In genomic region chrX:40663880-40664630, GRCh38 we compare ENCODE assay signal across 11 cellular contexts. TPM values are rescaled to one million over a fixed set of nuclear protein-coding genes. Genes with fewer than 3 reads are reported as not detected.
DNase-seq lines count a peak whose midpoint lies in the region; ATAC-seq and TF ChIP-seq lines count a peak whose summit lies in the region.
"Had no signal": no experiment of that assay in that cellular context is flagged by ENCODE, and none has a peak within 500 bp of the region (broad histone marks: within the 10 kb centered on the region; RNA-seq: fewer than 3 reads in every experiment).

No MANE protein-coding gene starts in this region.

- peaks cover 18% of the 10 kb centered on the region for H3K36me3 ChIP-seq in CD4-positive, alpha-beta memory T cell (ENCODE audit: insufficient read depth, low read length)
- H3K36me3 ChIP-seq in Loucy (ENCODE audit: insufficient read depth, low read length) (peaks cover 55% of the 10 kb centered on the region; the same call in 1 of the 2 replicates), endodermal cell (ENCODE audit: control insufficient read depth, insufficient read depth, low read length) (peaks cover 59% of the 10 kb centered on the region), vagina (peaks cover 0 to 26% of the 10 kb centered on the region in 2 donors)

- H3K27me3 ChIP-seq in CD4-positive, alpha-beta memory T cell (ENCODE audit: insufficient read depth, low read length), result no peaks in the 10 kb centered on the region
- no peaks in the 10 kb centered on the region for H3K27me3 ChIP-seq in Loucy (ENCODE audit: insufficient read depth, low read length, poor library complexity, severe bottlenecking)
- no peaks in the 10 kb centered on the region for H3K27me3 ChIP-seq in endodermal cell (ENCODE audit: control insufficient read depth, insufficient read depth, low read length, poor library complexity, severe bottlenecking)
- no peaks in the 10 kb centered on the region for H3K27me3 ChIP-seq in vagina

- H3K27me3 Mint-ChIP-seq in CD4-positive, alpha-beta memory T cell, result no peaks in the 10 kb centered on the region
- H3K27me3 Mint-ChIP-seq in endodermal cell (ENCODE audit: insufficient read depth), result no peaks in the 10 kb centered on the region
- H3K27me3 Mint-ChIP-seq in natural killer cell treated with Interleukin-12 subunit alpha and Interleukin-12 subunit beta and Interleukin-15 and Interleukin-18, amount 100 ng/mL, for 72 hours, result no peaks in the 10 kb centered on the region
- H3K27me3 Mint-ChIP-seq: naive B cell had no signal

- H4K20me1 ChIP-seq in Loucy (ENCODE audit: insufficient read depth, low read length, poor library complexity, severe bottlenecking), result no peaks in the 10 kb centered on the region

- DNase-seq in CD4-positive, alpha-beta memory T cell, result no peak
- DNase-seq in endodermal cell, result peak; percentile 90
- no peak for DNase-seq in natural killer cell treated with Interleukin-12 subunit alpha and Interleukin-12 subunit beta and Interleukin-15 and Interleukin-18, amount 100 ng/mL, for 72 hours (ENCODE audit: low spot score)
- no peak for DNase-seq in NCI-H1092 (lab: John Stamatoyannopoulos, UW)
- DNase-seq in vagina (ENCODE audit: extremely low spot score in 2 of 2), result no peak
- DNase-seq: Karpas-422, naive B cell, Right ventricle myocardium superior had no signal

- TF ChIP-seq CTCF in Loucy (conservative IDR thresholded peaks at IDR 0.05; ENCODE audit: low read length) (0 out of 2 replicates have a peak, but pooled peaks have one; percentile 16), endodermal cell (conservative IDR thresholded peaks at IDR 0.05) (peak; percentile 73), vagina (IDR thresholded peaks at IDR 0.05) (no peak)

- no peak for TF ChIP-seq POLR2A in vagina (IDR thresholded peaks at IDR 0.05)

- H3K27ac Mint-ChIP-seq in CD4-positive, alpha-beta memory T cell, result peak overlapping the region in 4 of 7 donors; percentile 0 to 82 (median 46)
- H3K27ac Mint-ChIP-seq in endodermal cell, result no peak overlapping the region
- H3K27ac Mint-ChIP-seq in natural killer cell treated with Interleukin-12 subunit alpha and Interleukin-12 subunit beta and Interleukin-15 and Interleukin-18, amount 100 ng/mL, for 72 hours, result peak overlapping the region; percentile 18 to 65

- intact Hi-C loops in CD4-positive, alpha-beta memory T cell (cut with micrococcal nuclease), result no loop called here
- intact Hi-C loops in vagina (cut with DNase I), result no loop called here

- no peaks in the 10 kb centered on the region for H3K9me3 ChIP-seq in CD4-positive, alpha-beta memory T cell (ENCODE audit: control insufficient read depth in 1 of 2, low read length in 2 of 2)
- H3K9me3 ChIP-seq in Loucy (ENCODE audit: insufficient read depth, low read depth, low read length) (no peaks in the 10 kb centered on the region), endodermal cell (ENCODE audit: control insufficient read depth, low read length) (no peaks in the 10 kb centered on the region), vagina (no peaks in the 10 kb centered on the region)

- no peak overlapping the region for H2AFZ ChIP-seq in Loucy (ENCODE audit: low read length)

- no peak overlapping the region for H3K9ac ChIP-seq in Loucy (ENCODE audit: low read depth, low read length, poor library complexity, severe bottlenecking)
- H3K9ac ChIP-seq in endodermal cell (ENCODE audit: extremely low read depth, low read length, poor library complexity, severe bottlenecking), result no peak overlapping the region

- no peak overlapping the region for H3K4me3 Mint-ChIP-seq in CD4-positive, alpha-beta memory T cell
- H3K4me3 Mint-ChIP-seq in endodermal cell, result no peak overlapping the region
- no peak overlapping the region for H3K4me3 Mint-ChIP-seq in natural killer cell treated with Interleukin-12 subunit alpha and Interleukin-12 subunit beta and Interleukin-15 and Interleukin-18, amount 100 ng/mL, for 72 hours
- H3K4me3 Mint-ChIP-seq: naive B cell had no signal

- H3K9me2 ChIP-seq in Loucy (replicated peaks; ENCODE audit: low read depth, low read length), result no peaks in the 10 kb centered on the region

- H3K27ac ChIP-seq in CD4-positive, alpha-beta memory T cell (ENCODE audit: low read depth, low read length), result no peak overlapping the region
- H3K27ac ChIP-seq in endodermal cell (ENCODE audit: low read depth, low read length), result no peak overlapping the region
- H3K27ac ChIP-seq in vagina, result no peak overlapping the region

- no peaks in the 10 kb centered on the region for H3F3A ChIP-seq in Loucy (ENCODE audit: low read depth)

- H3K4me1 Mint-ChIP-seq in CD4-positive, alpha-beta memory T cell, result peaks cover 2 to 12% (median 5%) of the 10 kb centered on the region in 4 donors
- peaks cover 2% of the 10 kb centered on the region for H3K4me1 Mint-ChIP-seq in endodermal cell
- H3K4me1 Mint-ChIP-seq in natural killer cell treated with Interleukin-12 subunit alpha and Interleukin-12 subunit beta and Interleukin-15 and Interleukin-18, amount 100 ng/mL, for 72 hours (ENCODE audit: low read depth in 2 of 2), result peaks cover 10 to 19% of the 10 kb centered on the region in 2 donors
- H3K4me1 Mint-ChIP-seq: naive B cell had no signal

- POLR2A ChIA-PET in CD4-positive, alpha-beta memory T cell (lab: Charles Lee; ENCODE audit: partially characterized antibody), result no interaction called here

- CTCF ChIA-PET in CD4-positive, alpha-beta memory T cell (lab: Charles Lee; ENCODE audit: partially characterized antibody), result interaction anchor here (1.0 to 2.7 kb wide), 3 partner anchors 11 to 120 kb away, joined by 3 to 11 read pairs (median 4); no protein-coding TSS in a partner anchor

- peaks cover 57% of the 10 kb centered on the region in 2 donors for H3K36me3 Mint-ChIP-seq in CD4-positive, alpha-beta memory T cell
- H3K36me3 Mint-ChIP-seq in endodermal cell (ENCODE audit: low read depth), result peaks cover 54% of the 10 kb centered on the region
- peaks cover 24% of the 10 kb centered on the region for H3K36me3 Mint-ChIP-seq in natural killer cell treated with Interleukin-12 subunit alpha and Interleukin-12 subunit beta and Interleukin-15 and Interleukin-18, amount 100 ng/mL, for 72 hours

- no peak for ATAC-seq in natural killer cell treated with Interleukin-12 subunit alpha and Interleukin-12 subunit beta and Interleukin-15 and Interleukin-18, amount 100 ng/mL, for 72 hours
- no peak for ATAC-seq in GM19467 (IDR thresholded peaks at IDR 0.05; ENCODE audit: unreplicated experiment)
- ATAC-seq in HG02885 (IDR thresholded peaks at IDR 0.05; ENCODE audit: poor library complexity, unreplicated experiment), result no peak

- 82% methylated on average over 5 of the region's 6 CpGs; no CpG with 5 or more reads in 1 of the 2 experiments for whole genome bisulfite sequencing in endodermal cell (ENCODE audit: insufficient coverage in 1 of 2, insufficient read length in 1 of 2), 2 experiments

- no peak overlapping the region for H3K4me3 ChIP-seq in CD4-positive, alpha-beta memory T cell (ENCODE audit: low read length in 2 of 2)
- H3K4me3 ChIP-seq in Loucy (ENCODE audit: low read length, poor library complexity, severe bottlenecking) (no peak overlapping the region), endodermal cell (ENCODE audit: low read length) (no peak overlapping the region), vagina (no peak overlapping the region)

- H3K4me2 ChIP-seq in Loucy (ENCODE audit: low read depth, low read length, poor library complexity, severe bottlenecking), result no peak overlapping the region

- H3K79me2 ChIP-seq in Loucy (ENCODE audit: insufficient read depth, low read length), result no peaks in the 10 kb centered on the region

- H3K9me3 Mint-ChIP-seq in CD4-positive, alpha-beta memory T cell, result no peaks in the 10 kb centered on the region
- peaks cover 21% of the 10 kb centered on the region for H3K9me3 Mint-ChIP-seq in endodermal cell
- H3K9me3 Mint-ChIP-seq in natural killer cell treated with Interleukin-12 subunit alpha and Interleukin-12 subunit beta and Interleukin-15 and Interleukin-18, amount 100 ng/mL, for 72 hours, result no peaks in the 10 kb centered on the region
- H3K9me3 Mint-ChIP-seq: naive B cell had no signal

- peaks cover 11% of the 10 kb centered on the region for H3K4me1 ChIP-seq in CD4-positive, alpha-beta memory T cell (ENCODE audit: insufficient read depth, low read length)
- H3K4me1 ChIP-seq in Loucy (ENCODE audit: insufficient read depth, low read length, poor library complexity, severe bottlenecking) (no peaks in the 10 kb centered on the region), endodermal cell (ENCODE audit: control insufficient read depth, insufficient read depth, low read length) (no peaks in the 10 kb centered on the region), vagina (no peaks in the 10 kb centered on the region)

RNA-seq across cellular contexts. Expression of gene CXorf38, which starts 16.7 kb away (rescaled TPM):
- 10 to 100 TPM; 25.7 to 26.7 TPM for total RNA-seq in CD4-positive, alpha-beta memory T cell
- 10 to 100 TPM; 27.3 to 38.7 TPM for polyA plus RNA-seq in CD4-positive, alpha-beta memory T cell
- total RNA-seq in endodermal cell (10 to 100 TPM in 1 of 2 donors, 1 to 10 TPM in 1; 9.1 to 10.6 TPM), vagina (13.0 TPM)
- polyA plus RNA-seq in endodermal cell (2013, experiment 1 of 2), result 12.2 TPM
- polyA plus RNA-seq in endodermal cell (2013, experiment 2 of 2), result 11.1 TPM
- 10 to 100 TPM; 20.3 to 26.0 TPM for total RNA-seq in natural killer cell treated with Interleukin-12 subunit alpha and Interleukin-12 subunit beta and Interleukin-15 and Interleukin-18, amount 100 ng/mL, for 72 hours

RNA-seq across cellular contexts. Expression of gene MPC1L, which starts 40.8 kb away (rescaled TPM):
- total RNA-seq in CD4-positive, alpha-beta memory T cell, result not detected
- polyA plus RNA-seq in CD4-positive, alpha-beta memory T cell, result not detected
- total RNA-seq in endodermal cell, result not detected
- polyA plus RNA-seq in endodermal cell (2013, experiment 1 of 2), result not detected
- not detected for polyA plus RNA-seq in endodermal cell (2013, experiment 2 of 2)
- not detected for total RNA-seq in natural killer cell treated with Interleukin-12 subunit alpha and Interleukin-12 subunit beta and Interleukin-15 and Interleukin-18, amount 100 ng/mL, for 72 hours
- not detected for total RNA-seq in vagina
- total RNA-seq: Right ventricle myocardium superior had no signal

Comparison
In these comparisons a context has a peak if more than half of its experiments do, and no peak if none do; other contexts are left out.
1. CTCF ChIP-seq: peak in Loucy (single experiment) and endodermal cell (single experiment); none in vagina (0 of 3).